ENCODE assay signal across 1 cellular context in genomic region chr1:228108055-228108690, GRCh38.
TF ChIP-seq lines count a peak whose summit lies in the region.

No MANE protein-coding gene starts in this region.

TF ChIP-seq in HEK293T, 16 proteins besides CTCF, POLR2A, EP300 and RAD21:
- TF ChIP-seq NFRKB (IDR thresholded peaks at IDR 0.05): no peak
- TF ChIP-seq L3MBTL2 (conservative IDR thresholded peaks at IDR 0.05): no peak
- TF ChIP-seq SUZ12 (IDR thresholded peaks at IDR 0.05): no peak
- no peak for TF ChIP-seq FOXK2 (IDR thresholded peaks at IDR 0.05)
- TF ChIP-seq, protein P1, sequence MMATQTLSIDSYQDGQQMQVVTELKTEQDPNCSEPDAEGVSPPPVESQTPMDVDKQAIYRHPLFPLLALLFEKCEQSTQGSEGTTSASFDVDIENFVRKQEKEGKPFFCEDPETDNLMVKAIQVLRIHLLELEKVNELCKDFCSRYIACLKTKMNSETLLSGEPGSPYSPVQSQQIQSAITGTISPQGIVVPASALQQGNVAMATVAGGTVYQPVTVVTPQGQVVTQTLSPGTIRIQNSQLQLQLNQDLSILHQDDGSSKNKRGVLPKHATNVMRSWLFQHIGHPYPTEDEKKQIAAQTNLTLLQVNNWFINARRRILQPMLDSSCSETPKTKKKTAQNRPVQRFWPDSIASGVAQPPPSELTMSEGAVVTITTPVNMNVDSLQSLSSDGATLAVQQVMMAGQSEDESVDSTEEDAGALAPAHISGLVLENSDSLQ (IDR thresholded peaks at IDR 0.05): no peak
- TF ChIP-seq FOXM1 (IDR thresholded peaks at IDR 0.05; ENCODE audit: borderline replicate concordance): no peak
- no peak for TF ChIP-seq ELF4 (IDR thresholded peaks at IDR 0.05)
- TF ChIP-seq CTBP1 (IDR thresholded peaks at IDR 0.05; ENCODE audit: borderline replicate concordance): no peak
- TF ChIP-seq ARNT (IDR thresholded peaks at IDR 0.05): no peak
- no peak for TF ChIP-seq TARDBP (IDR thresholded peaks at IDR 0.05)
- no peak for TF ChIP-seq HDGF (IDR thresholded peaks at IDR 0.05; ENCODE audit: borderline replicate concordance)
- no peak for TF ChIP-seq BHLHE40 (IDR thresholded peaks at IDR 0.05; ENCODE audit: borderline replicate concordance)
- TF ChIP-seq ZNF384 (IDR thresholded peaks at IDR 0.05): no peak
